ENCODE assay signal across 16 cellular contexts in genomic region chr3:104425416-104425815, GRCh38.
DNase-seq lines count a peak whose midpoint lies in the region; ATAC-seq, FAIRE-seq and TF ChIP-seq lines count a peak whose summit lies in the region.
"Had no signal": no experiment of that assay in that cellular context is flagged by ENCODE, and none has a peak within 500 bp of the region (broad histone marks: within the 10 kb centered on the region; RNA-seq: fewer than 3 reads in every experiment).

No MANE protein-coding gene starts in this region.

- 87% methylated on average over 4 of the region's 4 CpGs for WGBS in GM12878 (ENCODE audit: insufficient coverage, insufficient replicate concordance, low lambda C conversion rate, missing lambda C conversion rate)

- TF ChIP-seq EP300 in GM12878 (IDR thresholded peaks at IDR 0.05; ENCODE audit: borderline replicate concordance in 1 of 2, control insufficient read depth in 1 of 2, low read depth in 2 of 2, low read length in 2 of 2) = no peak

- H3K9me3 ChIP-seq in GM12878 (replicated peaks; ENCODE audit: control insufficient read depth, insufficient read depth, low read length) = no peaks in the 10 kb centered on the region
- H3K9me3 ChIP-seq: BLaER1 had no signal

- in situ Hi-C loops in GM12878 (cut with MboI) = no loop called here

- TF ChIP-seq CTCF in GM12878 (IDR thresholded peaks at IDR 0.05 in 2 of 3, conservative IDR thresholded peaks at IDR 0.05 in 1 of 3; ENCODE audit: control insufficient read depth in 2 of 3, extremely low read depth in 1 of 3, insufficient read depth in 1 of 3, low read depth in 3 of 3, low read length in 3 of 3) = no peak

- RAD21 ChIA-PET in GM12878 (lab: Charles Lee; ENCODE audit: unreplicated experiment) = no interaction called here

- no peaks in the 10 kb centered on the region for H3K36me3 ChIP-seq in GM12878 (ENCODE audit: control insufficient read depth in 2 of 2, insufficient read depth in 2 of 2, low read length in 1 of 2)
- H3K36me3 ChIP-seq: BLaER1 had no signal

- CTCF ChIA-PET in GM12878 (lab: Yijun Ruan, JAX) = no interaction called here

- no peak for ATAC-seq in GM12878
- ATAC-seq in GM18867 (IDR thresholded peaks at IDR 0.05; ENCODE audit: unreplicated experiment) = no peak
- no peak for ATAC-seq in HG03571 (IDR thresholded peaks at IDR 0.05; ENCODE audit: unreplicated experiment)
- ATAC-seq: CD8-positive, alpha-beta T cell had no signal

- no peak for TF ChIP-seq POLR2A in GM12878 (IDR thresholded peaks at IDR 0.05; ENCODE audit: low read depth, low read length)

- no peaks in the 10 kb centered on the region for H3K4me1 ChIP-seq in GM12878 (ENCODE audit: control insufficient read depth, insufficient read depth, low read length)
- H3K4me1 ChIP-seq: BLaER1 had no signal

- no peak overlapping the region for H3K9ac ChIP-seq in GM12878 (ENCODE audit: control insufficient read depth, insufficient read depth, low read length)
- H3K9ac ChIP-seq: BLaER1 had no signal

- H3K27ac ChIP-seq in GM12878 (ENCODE audit: control insufficient read depth, insufficient read depth) = no peak overlapping the region
- H3K27ac ChIP-seq: BLaER1 had no signal

- no peak overlapping the region for H3K4me2 ChIP-seq in GM12878 (ENCODE audit: control insufficient read depth, insufficient read depth)
- H3K4me2 ChIP-seq: BLaER1 had no signal

- H3K4me3 ChIP-seq in GM12878 = no peak overlapping the region
- H3K4me3 ChIP-seq: BLaER1 had no signal

- H4K20me1 ChIP-seq in GM12878 (ENCODE audit: control insufficient read depth, insufficient read depth) = no peaks in the 10 kb centered on the region
- H4K20me1 ChIP-seq: BLaER1 had no signal

- intact Hi-C loops in GM12878 (cut with micrococcal nuclease; ENCODE audit: unreplicated experiment) = no loop called here

- no peaks in the 10 kb centered on the region for H3K27me3 ChIP-seq in GM12878 (replicated peaks in 1 of 2; ENCODE audit: control insufficient read depth in 2 of 2, insufficient read depth in 2 of 2, low read length in 1 of 2)
- H3K27me3 ChIP-seq: BLaER1 had no signal

- POLR2A ChIA-PET in GM12878 (lab: Charles Lee) = no interaction called here

- TF ChIP-seq RAD21 in GM12878 (IDR thresholded peaks at IDR 0.05; ENCODE audit: insufficient read depth, low read depth, low read length) = no peak

- peak in 2 of 3 experiments; percentile 5 to 71 for DNase-seq in NCI-H1417 (lab: John Stamatoyannopoulos, UW)
- DNase-seq in NCI-H1417 treated with DMSO at 0.1 percent for 48 hours (lab: John Stamatoyannopoulos, UW) = no peak
- DNase-seq in EL = peak; percentile 13
- DNase-seq in NAMALWA (ENCODE audit: low spot score) = peak; percentile 5
- DNase-seq in GM12878 (ENCODE audit: low read depth, low spot score) = no peak
- DNase-seq in NCI-H526 (lab: John Stamatoyannopoulos, UW) = no peak
- DNase-seq: 8988T; CD8-positive, alpha-beta T cell; KG1; NCI-H1092; NCI-H187 treated with DMSO at 0.1 percent for 48 hours; NCI-H524 treated with DMSO at 0.1 percent for 48 hours had no signal

- peak; percentile 74 for FAIRE-seq in GM12878 (lab: Jason Lieb, UNC)
- FAIRE-seq: D721Med had no signal

- BruUV-seq in GM12878 (replicated peaks; lab: Mats Ljungman, UMichigan) = no TSS peak

- no peak overlapping the region for H2AFZ ChIP-seq in GM12878 (ENCODE audit: control insufficient read depth, low read depth, low read length)

- H3K79me2 ChIP-seq in GM12878 (ENCODE audit: control insufficient read depth, insufficient read depth, low read length) = no peaks in the 10 kb centered on the region

- SMC1A ChIA-PET in GM12878 (lab: Charles Lee; ENCODE audit: uncharacterized antibody, unreplicated experiment) = interaction anchor here (0.6 to 0.9 kb wide), 2 partner anchors 9 to 146 kb away, joined by 3 read pairs; no protein-coding TSS in a partner anchor

TF ChIP-seq in GM12878, 131 proteins besides CTCF, POLR2A, EP300 and RAD21:
- TF ChIP-seq BCLAF1 (IDR thresholded peaks at IDR 0.05) (no peak), SREBF1 (IDR thresholded peaks at IDR 0.05; ENCODE audit: low read length) (no peak), BCL11A (IDR thresholded peaks at IDR 0.05; ENCODE audit: low read depth, low read length) (no peak), FOXM1 (IDR thresholded peaks at IDR 0.05; ENCODE audit: low read depth, low read length) (no peak), MEF2B (IDR thresholded peaks at IDR 0.05; ENCODE audit: partially characterized antibody, poor library complexity, severe bottlenecking) (no peak), MYC (IDR thresholded peaks at IDR 0.05; ENCODE audit: insufficient read depth, insufficient read length, insufficient replicate concordance, low read length, severe bottlenecking) (no peak), CBX5 (IDR thresholded peaks at IDR 0.05; ENCODE audit: low read depth) (no peak), ZSCAN29 (IDR thresholded peaks at IDR 0.05) (no peak), RB1 (IDR thresholded peaks at IDR 0.05; ENCODE audit: borderline replicate concordance) (no peak), SPI1 (IDR thresholded peaks at IDR 0.05; ENCODE audit: borderline replicate concordance, insufficient read depth, low read depth, low read length) (no peak)
- TF ChIP-seq, protein P1, sequence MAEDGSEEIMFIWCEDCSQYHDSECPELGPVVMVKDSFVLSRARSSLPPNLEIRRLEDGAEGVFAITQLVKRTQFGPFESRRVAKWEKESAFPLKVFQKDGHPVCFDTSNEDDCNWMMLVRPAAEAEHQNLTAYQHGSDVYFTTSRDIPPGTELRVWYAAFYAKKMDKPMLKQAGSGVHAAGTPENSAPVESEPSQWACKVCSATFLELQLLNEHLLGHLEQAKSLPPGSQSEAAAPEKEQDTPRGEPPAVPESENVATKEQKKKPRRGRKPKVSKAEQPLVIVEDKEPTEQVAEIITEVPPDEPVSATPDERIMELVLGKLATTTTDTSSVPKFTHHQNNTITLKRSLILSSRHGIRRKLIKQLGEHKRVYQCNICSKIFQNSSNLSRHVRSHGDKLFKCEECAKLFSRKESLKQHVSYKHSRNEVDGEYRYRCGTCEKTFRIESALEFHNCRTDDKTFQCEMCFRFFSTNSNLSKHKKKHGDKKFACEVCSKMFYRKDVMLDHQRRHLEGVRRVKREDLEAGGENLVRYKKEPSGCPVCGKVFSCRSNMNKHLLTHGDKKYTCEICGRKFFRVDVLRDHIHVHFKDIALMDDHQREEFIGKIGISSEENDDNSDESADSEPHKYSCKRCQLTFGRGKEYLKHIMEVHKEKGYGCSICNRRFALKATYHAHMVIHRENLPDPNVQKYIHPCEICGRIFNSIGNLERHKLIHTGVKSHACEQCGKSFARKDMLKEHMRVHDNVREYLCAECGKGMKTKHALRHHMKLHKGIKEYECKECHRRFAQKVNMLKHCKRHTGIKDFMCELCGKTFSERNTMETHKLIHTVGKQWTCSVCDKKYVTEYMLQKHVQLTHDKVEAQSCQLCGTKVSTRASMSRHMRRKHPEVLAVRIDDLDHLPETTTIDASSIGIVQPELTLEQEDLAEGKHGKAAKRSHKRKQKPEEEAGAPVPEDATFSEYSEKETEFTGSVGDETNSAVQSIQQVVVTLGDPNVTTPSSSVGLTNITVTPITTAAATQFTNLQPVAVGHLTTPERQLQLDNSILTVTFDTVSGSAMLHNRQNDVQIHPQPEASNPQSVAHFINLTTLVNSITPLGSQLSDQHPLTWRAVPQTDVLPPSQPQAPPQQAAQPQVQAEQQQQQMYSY (CRISPR knock-in tag; IDR thresholded peaks at IDR 0.05) = no peak
- TF ChIP-seq, protein P2, sequence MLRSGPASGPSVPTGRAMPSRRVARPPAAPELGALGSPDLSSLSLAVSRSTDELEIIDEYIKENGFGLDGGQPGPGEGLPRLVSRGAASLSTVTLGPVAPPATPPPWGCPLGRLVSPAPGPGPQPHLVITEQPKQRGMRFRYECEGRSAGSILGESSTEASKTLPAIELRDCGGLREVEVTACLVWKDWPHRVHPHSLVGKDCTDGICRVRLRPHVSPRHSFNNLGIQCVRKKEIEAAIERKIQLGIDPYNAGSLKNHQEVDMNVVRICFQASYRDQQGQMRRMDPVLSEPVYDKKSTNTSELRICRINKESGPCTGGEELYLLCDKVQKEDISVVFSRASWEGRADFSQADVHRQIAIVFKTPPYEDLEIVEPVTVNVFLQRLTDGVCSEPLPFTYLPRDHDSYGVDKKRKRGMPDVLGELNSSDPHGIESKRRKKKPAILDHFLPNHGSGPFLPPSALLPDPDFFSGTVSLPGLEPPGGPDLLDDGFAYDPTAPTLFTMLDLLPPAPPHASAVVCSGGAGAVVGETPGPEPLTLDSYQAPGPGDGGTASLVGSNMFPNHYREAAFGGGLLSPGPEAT (IDR thresholded peaks at IDR 0.05; ENCODE audit: low read depth) = no peak
- TF ChIP-seq, protein P3, sequence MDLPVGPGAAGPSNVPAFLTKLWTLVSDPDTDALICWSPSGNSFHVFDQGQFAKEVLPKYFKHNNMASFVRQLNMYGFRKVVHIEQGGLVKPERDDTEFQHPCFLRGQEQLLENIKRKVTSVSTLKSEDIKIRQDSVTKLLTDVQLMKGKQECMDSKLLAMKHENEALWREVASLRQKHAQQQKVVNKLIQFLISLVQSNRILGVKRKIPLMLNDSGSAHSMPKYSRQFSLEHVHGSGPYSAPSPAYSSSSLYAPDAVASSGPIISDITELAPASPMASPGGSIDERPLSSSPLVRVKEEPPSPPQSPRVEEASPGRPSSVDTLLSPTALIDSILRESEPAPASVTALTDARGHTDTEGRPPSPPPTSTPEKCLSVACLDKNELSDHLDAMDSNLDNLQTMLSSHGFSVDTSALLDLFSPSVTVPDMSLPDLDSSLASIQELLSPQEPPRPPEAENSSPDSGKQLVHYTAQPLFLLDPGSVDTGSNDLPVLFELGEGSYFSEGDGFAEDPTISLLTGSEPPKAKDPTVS (IDR thresholded peaks at IDR 0.05; ENCODE audit: low read depth, low read length) = no peak
TF ChIP-seq in GM12878: peak in this region for 0.

Comparison
In these comparisons a context has a peak if more than half of its experiments do, and no peak if none do; other contexts are left out.
1. DNase-seq: peak in NCI-H1417 (2 of 3), EL (single experiment) and NAMALWA (single experiment); none in NCI-H1417 treated with DMSO at 0.1 percent for 48 hours (single experiment), GM12878 (single experiment) and NCI-H526 (0 of 2).